In genomic region chr1:203590559-203590958, GRCh38 we compare ENCODE assay signal across 1 cellular context.
TF ChIP-seq lines count a peak whose summit lies in the region.

No MANE protein-coding gene starts in this region.

TF ChIP-seq in SK-N-SH treated with all-trans-retinoic acid at 6 μM for 48 hours, 23 proteins besides CTCF, POLR2A, EP300 and RAD21 (continued from another document):
- TF ChIP-seq, protein P1, sequence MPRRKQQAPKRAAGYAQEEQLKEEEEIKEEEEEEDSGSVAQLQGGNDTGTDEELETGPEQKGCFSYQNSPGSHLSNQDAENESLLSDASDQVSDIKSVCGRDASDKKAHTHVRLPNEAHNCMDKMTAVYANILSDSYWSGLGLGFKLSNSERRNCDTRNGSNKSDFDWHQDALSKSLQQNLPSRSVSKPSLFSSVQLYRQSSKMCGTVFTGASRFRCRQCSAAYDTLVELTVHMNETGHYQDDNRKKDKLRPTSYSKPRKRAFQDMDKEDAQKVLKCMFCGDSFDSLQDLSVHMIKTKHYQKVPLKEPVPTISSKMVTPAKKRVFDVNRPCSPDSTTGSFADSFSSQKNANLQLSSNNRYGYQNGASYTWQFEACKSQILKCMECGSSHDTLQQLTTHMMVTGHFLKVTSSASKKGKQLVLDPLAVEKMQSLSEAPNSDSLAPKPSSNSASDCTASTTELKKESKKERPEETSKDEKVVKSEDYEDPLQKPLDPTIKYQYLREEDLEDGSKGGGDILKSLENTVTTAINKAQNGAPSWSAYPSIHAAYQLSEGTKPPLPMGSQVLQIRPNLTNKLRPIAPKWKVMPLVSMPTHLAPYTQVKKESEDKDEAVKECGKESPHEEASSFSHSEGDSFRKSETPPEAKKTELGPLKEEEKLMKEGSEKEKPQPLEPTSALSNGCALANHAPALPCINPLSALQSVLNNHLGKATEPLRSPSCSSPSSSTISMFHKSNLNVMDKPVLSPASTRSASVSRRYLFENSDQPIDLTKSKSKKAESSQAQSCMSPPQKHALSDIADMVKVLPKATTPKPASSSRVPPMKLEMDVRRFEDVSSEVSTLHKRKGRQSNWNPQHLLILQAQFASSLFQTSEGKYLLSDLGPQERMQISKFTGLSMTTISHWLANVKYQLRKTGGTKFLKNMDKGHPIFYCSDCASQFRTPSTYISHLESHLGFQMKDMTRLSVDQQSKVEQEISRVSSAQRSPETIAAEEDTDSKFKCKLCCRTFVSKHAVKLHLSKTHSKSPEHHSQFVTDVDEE (CRISPR knock-in tag; IDR thresholded peaks at IDR 0.05), result no peak
- TF ChIP-seq CREB5 (CRISPR knock-in tag; IDR thresholded peaks at IDR 0.05; ENCODE audit: low read depth), result no peak
- TF ChIP-seq ZNF565 (CRISPR knock-in tag; conservative IDR thresholded peaks at IDR 0.05; ENCODE audit: low read depth), result no peak
- TF ChIP-seq ZNF8 (CRISPR knock-in tag; IDR thresholded peaks at IDR 0.05), result no peak
- no peak for TF ChIP-seq ZFP3 (CRISPR knock-in tag; IDR thresholded peaks at IDR 0.05)
- TF ChIP-seq GLIS3 (CRISPR knock-in tag; IDR thresholded peaks at IDR 0.05), result no peak
- TF ChIP-seq RARB (CRISPR knock-in tag; IDR thresholded peaks at IDR 0.05), result no peak
- no peak for TF ChIP-seq BACH2 (CRISPR knock-in tag; IDR thresholded peaks at IDR 0.05; ENCODE audit: borderline replicate concordance)
